Comparison of ENCODE assay signal across 12 cellular contexts in the genomic region with DNA sequence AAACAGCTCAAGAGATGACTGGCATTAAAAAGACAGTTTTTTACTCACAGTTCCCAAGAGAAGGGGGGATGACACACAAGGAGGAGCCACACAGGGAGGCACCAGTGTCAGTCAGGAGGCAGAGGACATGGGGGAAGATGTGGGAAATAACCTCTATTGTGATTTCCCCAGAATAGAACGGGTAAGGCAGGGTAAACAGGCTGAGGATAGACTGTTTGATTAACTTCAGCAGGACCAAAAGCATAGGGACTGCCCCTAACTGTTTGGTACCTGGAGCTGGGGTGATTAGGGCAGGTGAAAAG.
"Had no signal": no experiment of that assay in that cellular context is flagged by ENCODE, and none has a peak within 500 bp of the region (broad histone marks: within the 10 kb centered on the region; RNA-seq: fewer than 3 reads in every experiment).

No MANE protein-coding gene starts in this region.

- H3K9me3 Mint-ChIP-seq: activated B cell treated with CpG ODN at 0.5 μM for 24 hours; activated T-helper 1 cell treated with anti-CD3 and anti-CD28 coated beads, Interleukin-12 subunit alpha, Interleukin-12 subunit beta, Interleukin-2, Interleukin-4 antibody, amounts not matched to agents 30 ng/mL and 10 ng/mL and 1 ng/mL, durations not matched to agents 14 hours and 24 hours and 36 hours; endodermal cell had no signal

- H3K27ac ChIP-seq: right lobe of liver, transverse colon had no signal

- H3K4me3 Mint-ChIP-seq: activated B cell treated with CpG ODN at 0.5 μM for 24 hours; activated naive CD8-positive, alpha-beta T cell treated with anti-CD3 and anti-CD28 coated beads, Interleukin-2, amount 10 ng/mL, durations not matched to agents 7 days and 5 days; activated T-helper 1 cell treated with anti-CD3 and anti-CD28 coated beads, Interleukin-12 subunit alpha, Interleukin-12 subunit beta, Interleukin-2, Interleukin-4 antibody, amounts not matched to agents 30 ng/mL and 10 ng/mL and 1 ng/mL, durations not matched to agents 14 hours and 24 hours and 36 hours; endodermal cell; mesothelial cell of epicardium; neural crest cell had no signal

- H3K4me1 Mint-ChIP-seq: activated B cell treated with CpG ODN at 0.5 μM for 24 hours, mesothelial cell of epicardium had no signal

- H3K27me3 Mint-ChIP-seq: activated B cell treated with CpG ODN at 0.5 μM for 24 hours had no signal

- H3K9me3 ChIP-seq: right lobe of liver, stomach, transverse colon had no signal

- DNase-seq: activated B cell treated with CpG ODN at 0.5 μM for 24 hours; activated CD4-positive, alpha-beta T cell treated with anti-CD3 and anti-CD28 coated beads, Interleukin-2, amount 50 U/mL, for 1 hour; activated CD8-positive, alpha-beta memory T cell treated with anti-CD3 and anti-CD28 coated beads for 24 hours; activated naive CD4-positive, alpha-beta T cell; activated naive CD8-positive, alpha-beta T cell treated with anti-CD3 and anti-CD28 coated beads, Interleukin-2, amount 10 ng/mL, durations not matched to agents 7 days and 5 days; endodermal cell; right lobe of liver; stomach; transverse colon had no signal

- H3K27ac Mint-ChIP-seq: activated B cell treated with CpG ODN at 0.5 μM for 24 hours; activated naive CD8-positive, alpha-beta T cell treated with anti-CD3 and anti-CD28 coated beads, Interleukin-2, amount 10 ng/mL, durations not matched to agents 7 days and 5 days; activated T-helper 1 cell treated with anti-CD3 and anti-CD28 coated beads, Interleukin-12 subunit alpha, Interleukin-12 subunit beta, Interleukin-2, Interleukin-4 antibody, amounts not matched to agents 30 ng/mL and 10 ng/mL and 1 ng/mL, durations not matched to agents 14 hours and 24 hours and 36 hours; endodermal cell; mesothelial cell of epicardium had no signal

- H3K36me3 Mint-ChIP-seq: activated naive CD8-positive, alpha-beta T cell treated with anti-CD3 and anti-CD28 coated beads, Interleukin-2, amount 10 ng/mL, durations not matched to agents 7 days and 5 days had no signal
